ENCODE assay signal across 8 cellular contexts in the genomic region with DNA sequence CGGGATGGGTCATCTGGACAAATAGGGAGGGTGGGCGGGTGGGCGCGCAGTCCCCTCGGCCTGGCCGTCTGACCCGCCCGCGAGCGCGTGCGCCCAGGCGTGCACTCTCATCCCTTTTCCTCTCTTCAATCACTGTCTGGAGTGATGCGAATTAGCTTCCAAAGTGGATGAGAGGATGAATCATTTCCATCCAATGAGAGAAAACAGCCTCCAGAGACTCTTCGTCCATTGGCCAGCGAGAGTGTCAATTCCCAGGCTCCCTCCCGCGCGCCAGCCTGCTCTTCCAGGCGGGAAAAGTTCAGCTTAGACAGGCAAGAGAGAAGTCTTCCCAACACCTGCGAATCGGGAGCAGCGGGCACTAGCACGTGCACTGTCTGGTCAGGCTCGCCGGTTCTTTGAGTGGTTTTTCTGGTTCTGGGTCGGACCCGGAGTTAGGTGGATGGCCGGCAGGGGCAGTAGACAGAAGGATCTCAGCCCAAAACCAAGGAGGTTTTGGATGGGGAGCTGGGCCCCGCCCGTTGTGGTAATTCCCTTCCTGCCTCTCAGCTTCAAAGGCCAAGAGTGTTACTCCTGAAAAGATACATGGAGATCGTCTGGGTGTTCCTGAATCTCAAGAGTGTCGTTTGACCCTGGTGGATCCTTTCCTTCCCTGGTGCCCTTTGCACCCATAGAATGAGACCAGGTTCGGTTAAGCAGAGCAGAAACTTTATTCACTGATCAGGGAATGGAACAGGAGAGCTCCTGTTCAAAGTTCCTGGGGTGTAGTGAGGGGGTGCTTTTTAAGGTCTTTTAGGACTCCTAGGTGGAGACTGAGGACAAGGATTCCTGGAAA.
DNase-seq lines count a peak whose midpoint lies in the region; ATAC-seq, FAIRE-seq and TF ChIP-seq lines count a peak whose summit lies in the region.

No MANE protein-coding gene starts in this region.

- no peaks in the 10 kb centered on the region for H3K9me3 ChIP-seq in HAP-1

- TF ChIP-seq CTCF in GM12872 (IDR thresholded peaks at IDR 0.05; ENCODE audit: insufficient read depth, low read depth, low read length) (0 out of 3 replicates have a peak, but pooled peaks have one; percentile 16), foreskin fibroblast (IDR thresholded peaks at IDR 0.05; ENCODE audit: low read depth, low read length) (peak; percentile 76)

- no peaks in the 10 kb centered on the region for H3K27me3 ChIP-seq in HAP-1 (ENCODE audit: low read depth)

- no peak for ATAC-seq in GM18520 (IDR thresholded peaks at IDR 0.05; ENCODE audit: unreplicated experiment)
- no peak for ATAC-seq in HG02852 (IDR thresholded peaks at IDR 0.05; ENCODE audit: unreplicated experiment)
- no peak for ATAC-seq in HG03378 (IDR thresholded peaks at IDR 0.05; ENCODE audit: unreplicated experiment)

- peak; percentile 18 for FAIRE-seq in RCC 7860 (lab: Jason Lieb, UNC)

- no peaks in the 10 kb centered on the region for H3K4me1 ChIP-seq in HAP-1

- in situ Hi-C loops in HAP-1 (cut with MboI; ENCODE audit: low sequenced_read_pairs): loop anchor here (10.0 kb wide), 1 partner anchor 231 kb away; no protein-coding TSS in a partner anchor

- peak; percentile 82 for DNase-seq in RCC 7860 (ENCODE audit: low spot score)
- DNase-seq in foreskin fibroblast: peak; percentile 87 to 93
- peak; percentile 68 for DNase-seq in non-pigmented ciliary epithelial cell (ENCODE audit: low read depth)
- DNase-seq in HAP-1 (ENCODE audit: low spot score in 2 of 2): no peak

- H3K4me3 ChIP-seq in foreskin fibroblast (ENCODE audit: low read depth in 1 of 2, low read length in 2 of 2): peak overlapping the region; percentile 67 to 85
- H3K4me3 ChIP-seq in HAP-1: no peak overlapping the region

- H3K36me3 ChIP-seq in HAP-1 (replicated peaks): no peaks in the 10 kb centered on the region

Comparison
In these comparisons a context has a peak if more than half of its experiments do, and no peak if none do; other contexts are left out.
1. DNase-seq: peak in RCC 7860 (single experiment), foreskin fibroblast (2 of 2) and non-pigmented ciliary epithelial cell (single experiment); none in HAP-1 (0 of 2).